ENCODE assay signal across 13 cellular contexts in the genomic region with DNA sequence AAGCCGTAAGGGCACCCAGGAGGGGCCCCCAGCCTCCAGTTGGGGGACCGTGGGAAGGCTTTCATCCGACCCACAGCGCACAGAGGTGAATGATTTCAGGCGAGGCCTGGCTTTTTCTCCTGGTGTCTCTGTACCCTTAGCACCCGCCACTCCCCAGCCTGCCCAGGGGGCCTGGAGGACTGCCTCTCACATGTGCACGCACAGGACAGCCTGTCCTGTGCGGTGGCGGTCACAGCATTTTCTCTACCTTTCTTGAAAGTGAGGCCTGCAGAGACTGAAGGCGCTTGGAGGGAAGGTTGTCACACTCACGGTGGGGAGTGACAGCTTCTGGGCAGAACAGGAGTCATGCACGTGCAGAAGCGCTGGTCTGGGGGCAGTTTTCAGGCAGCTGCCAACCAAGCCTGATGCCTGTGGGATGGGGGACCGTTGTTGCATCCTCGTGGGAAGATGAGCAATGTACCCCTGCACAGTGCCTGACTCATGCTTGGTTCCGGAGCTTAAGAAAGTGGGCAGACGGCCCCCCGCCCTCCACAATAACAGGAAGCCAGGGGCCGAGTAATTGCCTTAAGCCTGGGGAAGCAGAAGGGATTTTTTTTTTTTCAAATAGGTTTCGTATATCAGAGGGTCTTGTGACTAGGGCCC.
DNase-seq lines count a peak whose midpoint lies in the region; ATAC-seq and TF ChIP-seq lines count a peak whose summit lies in the region.
"Had no signal": no experiment of that assay in that cellular context is flagged by ENCODE, and none has a peak within 500 bp of the region (broad histone marks: within the 10 kb centered on the region; RNA-seq: fewer than 3 reads in every experiment).

No MANE protein-coding gene starts in this region.

- H3K4me1 ChIP-seq in Karpas-422 (ENCODE audit: low read length) = peaks cover 62% of the 10 kb centered on the region
- H3K4me1 ChIP-seq in adipocyte (ENCODE audit: control insufficient read depth, insufficient read depth, low read length) = no peaks in the 10 kb centered on the region
- H3K4me1 ChIP-seq in lung (ENCODE audit: control insufficient read depth in 2 of 2, insufficient read depth in 2 of 2, low read length in 2 of 2) = peaks cover 9% of the 10 kb centered on the region in 2 donors
- H3K4me1 ChIP-seq: foreskin keratinocyte had no signal

- H3K27me3 Mint-ChIP-seq in WTC11 (ENCODE audit: low read depth) = no peaks in the 10 kb centered on the region
- H3K27me3 Mint-ChIP-seq: CD4-positive, alpha-beta T cell had no signal

- CTCF ChIA-PET in WTC11 (lab: Charles Lee) = interaction anchor here (0.6 to 1.8 kb wide), 8 partner anchors 11 to 152 kb away, joined by 3 to 10 read pairs (median 5); no protein-coding TSS in a partner anchor

- H4K20me1 ChIP-seq in Karpas-422 (ENCODE audit: insufficient read depth, low read depth, low read length) = no peaks in the 10 kb centered on the region

- no peak overlapping the region for H3K27ac Mint-ChIP-seq in WTC11
- H3K27ac Mint-ChIP-seq: CD4-positive, alpha-beta T cell had no signal

- no peak overlapping the region for H2AFZ ChIP-seq in Karpas-422 (ENCODE audit: low read length)

- H3K36me3 Mint-ChIP-seq in WTC11 = peaks cover 9% of the 10 kb centered on the region

- H3K27ac ChIP-seq in Karpas-422 (ENCODE audit: low read length) (no peak overlapping the region), lung (ENCODE audit: low read depth in 1 of 2, low read length in 1 of 2) (peak overlapping the region; percentile 29 to 42)
- H3K27ac ChIP-seq: ascending aorta, foreskin keratinocyte had no signal

- POLR2A ChIA-PET in WTC11 (lab: Charles Lee) = no interaction called here

- WGBS in lung, 2 donors = 55 to 61% methylated on average over 20 of the region's 20 CpGs

- ATAC-seq in lung (ENCODE audit: insufficient read depth, low FRiP score) = no peak
- no peak for ATAC-seq in HG02678 (IDR thresholded peaks at IDR 0.05; ENCODE audit: unreplicated experiment)
- ATAC-seq in WTC11 = no peak
- ATAC-seq: foreskin keratinocyte, Panc1 had no signal

- no peak overlapping the region for H3K4me3 Mint-ChIP-seq in WTC11
- H3K4me3 Mint-ChIP-seq: CD4-positive, alpha-beta T cell had no signal

- H3K27me3 ChIP-seq in Karpas-422 (ENCODE audit: low read length) (no peaks in the 10 kb centered on the region), adipocyte (replicated peaks; ENCODE audit: control insufficient read depth, insufficient read depth, low read length) (peaks cover 14% of the 10 kb centered on the region), lung (ENCODE audit: control insufficient read depth, insufficient read depth) (no peaks in the 10 kb centered on the region)
- H3K27me3 ChIP-seq: ascending aorta, foreskin keratinocyte had no signal

- H3K4me1 Mint-ChIP-seq in WTC11 = peaks cover 33% of the 10 kb centered on the region

- H3K9me2 ChIP-seq in Karpas-422 (replicated peaks; ENCODE audit: insufficient read depth, low read length) = no peaks in the 10 kb centered on the region

- peak; percentile 27 for DNase-seq in AG10803 (ENCODE audit: low read depth)
- no peak for DNase-seq in Karpas-422
- peak; percentile 37 for DNase-seq in adipocyte (ENCODE audit: low read depth)
- no peak for DNase-seq in lung (ENCODE audit: low spot score)
- DNase-seq in RKO (ENCODE audit: low spot score) = no peak
- DNase-seq in cerebellar nuclear complex (lab: John Stamatoyannopoulos, UW) = no peak
- DNase-seq in WTC11 (ENCODE audit: low spot score) = no peak
- DNase-seq: activated CD4-positive, alpha-beta T cell treated with anti-CD3 and anti-CD28 coated beads, Interleukin-2, amount 50 U/mL, for 48 hours; CD4-positive, alpha-beta T cell; foreskin keratinocyte had no signal

- H3K9ac ChIP-seq in Karpas-422 (ENCODE audit: low read length) (0 out of 2 replicates have a peak overlapping the region, but pooled peaks have one; percentile 14), adipocyte (ENCODE audit: low read length) (no peak overlapping the region)

- H3K9me3 Mint-ChIP-seq in WTC11 = peaks cover 13% of the 10 kb centered on the region; the same call in 1 of the 2 replicates
- H3K9me3 Mint-ChIP-seq: CD4-positive, alpha-beta T cell had no signal

- no peak for TF ChIP-seq CTCF in AG10803 (conservative IDR thresholded peaks at IDR 0.05; ENCODE audit: low read length)
- TF ChIP-seq CTCF in lung (IDR thresholded peaks at IDR 0.05; ENCODE audit: control extremely low read depth, extremely low read depth) = no peak
- TF ChIP-seq CTCF in WTC11 (IDR thresholded peaks at IDR 0.05) = no peak

- H3K9me3 ChIP-seq in Karpas-422 (ENCODE audit: low read length) (no peaks in the 10 kb centered on the region), adipocyte (ENCODE audit: control insufficient read depth, low read length) (peaks cover 7% of the 10 kb centered on the region), lung (ENCODE audit: control insufficient read depth in 2 of 2, insufficient read depth in 1 of 2, low read length in 1 of 2) (no peaks in the 10 kb centered on the region)
- H3K9me3 ChIP-seq: ascending aorta had no signal

- H3K4me3 ChIP-seq in AG10803 (ENCODE audit: low read length) = no peak overlapping the region
- no peak overlapping the region for H3K4me3 ChIP-seq in Karpas-422 (ENCODE audit: low read length)
- H3K4me3 ChIP-seq in adipocyte (ENCODE audit: low read length) = no peak overlapping the region
- no peak overlapping the region for H3K4me3 ChIP-seq in lung
- H3K4me3 ChIP-seq: ascending aorta had no signal

- H3K4me2 ChIP-seq in Karpas-422 (ENCODE audit: low read depth, low read length, poor library complexity, severe bottlenecking) = no peak overlapping the region

- no peaks in the 10 kb centered on the region for H3K36me3 ChIP-seq in Karpas-422 (ENCODE audit: insufficient read depth, low read length)
- no peaks in the 10 kb centered on the region for H3K36me3 ChIP-seq in adipocyte (ENCODE audit: control insufficient read depth, insufficient read depth, low read length, severe bottlenecking)
- peaks cover 0 to 2% of the 10 kb centered on the region in 2 donors for H3K36me3 ChIP-seq in lung (ENCODE audit: control insufficient read depth in 2 of 2, insufficient read depth in 2 of 2, low read length in 2 of 2)
- H3K36me3 ChIP-seq: ascending aorta had no signal

- no peaks in the 10 kb centered on the region for H3K79me2 ChIP-seq in Karpas-422 (ENCODE audit: low read length)

TF ChIP-seq in WTC11, 78 proteins besides CTCF, POLR2A, EP300 and RAD21:
- no peak for TF ChIP-seq ZNF671 (CRISPR knock-in tag; IDR thresholded peaks at IDR 0.05)
- no peak for TF ChIP-seq RORB (CRISPR knock-in tag; IDR thresholded peaks at IDR 0.05)
- TF ChIP-seq, protein P1, sequence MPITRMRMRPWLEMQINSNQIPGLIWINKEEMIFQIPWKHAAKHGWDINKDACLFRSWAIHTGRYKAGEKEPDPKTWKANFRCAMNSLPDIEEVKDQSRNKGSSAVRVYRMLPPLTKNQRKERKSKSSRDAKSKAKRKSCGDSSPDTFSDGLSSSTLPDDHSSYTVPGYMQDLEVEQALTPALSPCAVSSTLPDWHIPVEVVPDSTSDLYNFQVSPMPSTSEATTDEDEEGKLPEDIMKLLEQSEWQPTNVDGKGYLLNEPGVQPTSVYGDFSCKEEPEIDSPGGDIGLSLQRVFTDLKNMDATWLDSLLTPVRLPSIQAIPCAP (CRISPR knock-in tag; IDR thresholded peaks at IDR 0.05) = no peak
- no peak for TF ChIP-seq SOX15 (CRISPR knock-in tag; IDR thresholded peaks at IDR 0.05)
- TF ChIP-seq, protein P2, sequence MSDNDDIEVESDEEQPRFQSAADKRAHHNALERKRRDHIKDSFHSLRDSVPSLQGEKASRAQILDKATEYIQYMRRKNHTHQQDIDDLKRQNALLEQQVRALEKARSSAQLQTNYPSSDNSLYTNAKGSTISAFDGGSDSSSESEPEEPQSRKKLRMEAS (CRISPR knock-in tag; IDR thresholded peaks at IDR 0.05) = no peak

Comparison
In these comparisons a context has a peak if more than half of its experiments do, and no peak if none do; other contexts are left out.
1. DNase-seq: peak in AG10803 (single experiment) and adipocyte (single experiment); none in Karpas-422 (single experiment), lung (single experiment), RKO (single experiment), cerebellar nuclear complex (0 of 2) and WTC11 (single experiment).